In the genomic region with DNA sequence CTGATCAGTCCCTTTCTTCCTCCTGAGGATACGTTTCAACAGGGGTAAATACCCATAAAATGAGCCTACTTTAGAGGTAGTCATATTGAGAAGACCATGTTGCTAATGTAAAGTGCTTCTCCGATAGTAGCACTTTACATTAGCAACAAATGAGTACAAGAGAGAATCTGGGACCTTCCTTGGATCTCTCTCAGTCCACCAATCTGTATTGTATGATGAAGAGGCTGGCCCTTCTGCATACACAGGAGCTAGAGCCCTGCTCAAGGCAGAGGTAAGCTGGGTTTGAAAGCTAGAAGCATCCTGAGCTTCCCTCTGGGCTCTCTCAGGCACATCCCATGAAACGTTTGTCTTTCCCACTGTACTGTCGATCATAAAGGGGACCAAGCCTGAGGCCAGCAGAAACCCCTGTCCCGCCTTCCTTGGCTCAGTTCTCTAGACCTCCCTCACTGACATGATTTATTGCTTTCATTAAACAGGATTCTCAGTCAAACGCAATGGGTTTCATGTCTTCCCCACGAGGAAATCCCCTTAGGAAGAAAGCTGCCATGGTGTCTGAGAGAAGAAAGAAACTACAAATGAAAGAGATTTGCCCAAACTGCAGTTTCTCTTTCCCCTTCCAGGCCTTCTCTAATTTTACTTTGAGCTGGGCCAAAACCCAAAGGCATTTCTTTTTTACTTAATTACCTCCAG, we compare ENCODE assay signal across 19 cellular contexts.
DNase-seq lines count a peak whose midpoint lies in the region; ATAC-seq, FAIRE-seq and TF ChIP-seq lines count a peak whose summit lies in the region.
"Had no signal": no experiment of that assay in that cellular context is flagged by ENCODE, and none has a peak within 500 bp of the region (broad histone marks: within the 10 kb centered on the region; RNA-seq: fewer than 3 reads in every experiment).

No MANE protein-coding gene starts in this region.

- no peaks in the 10 kb centered on the region for H3K79me2 ChIP-seq in GM12878 (ENCODE audit: control insufficient read depth, insufficient read depth, low read length)

- no TSS peak for BruUV-seq in GM12878 (replicated peaks; lab: Mats Ljungman, UMichigan)

- ATAC-seq in GM18502 (IDR thresholded peaks at IDR 0.05; ENCODE audit: poor library complexity, unreplicated experiment) (peak; percentile 59), HG02798 (IDR thresholded peaks at IDR 0.05; ENCODE audit: poor library complexity, unreplicated experiment) (peak; percentile 59), GM12878 (peak; percentile 78), gastroesophageal sphincter (no peak), GM18519 (IDR thresholded peaks at IDR 0.05; ENCODE audit: low FRiP score, unreplicated experiment) (no peak)
- ATAC-seq: heart right ventricle, Panc1 had no signal

- H3K4me1 ChIP-seq in GM12878 (ENCODE audit: control insufficient read depth, insufficient read depth, low read length), result peaks cover 17% of the 10 kb centered on the region
- H3K4me1 ChIP-seq in gastroesophageal sphincter, result peaks cover 0 to 9% (median 0%) of the 10 kb centered on the region in 3 donors
- H3K4me1 ChIP-seq: colonic mucosa had no signal

- in situ Hi-C loops in GM12878 (cut with MboI), result no loop called here

- POLR2A ChIA-PET in GM12878 (lab: Charles Lee), result interaction anchor here (1.1 to 1.8 kb wide), 4 partner anchors 9 to 63 kb away, joined by 4 to 7 read pairs (median 4); a partner anchor contains a TSS

- TF ChIP-seq RAD21 in GM12878 (IDR thresholded peaks at IDR 0.05; ENCODE audit: insufficient read depth, low read depth, low read length), result no peak

- SMC1A ChIA-PET in GM12878 (lab: Charles Lee; ENCODE audit: uncharacterized antibody, unreplicated experiment), result interaction anchor here (0.6 to 3.7 kb wide), 20 partner anchors 9 to 158 kb away, joined by 3 to 26 read pairs (median 4); no protein-coding TSS in a partner anchor

- H3K9ac ChIP-seq in GM12878 (ENCODE audit: control insufficient read depth, insufficient read depth, low read length), result no peak overlapping the region
- H3K9ac ChIP-seq: GM23248 had no signal

- peak; percentile 18 for FAIRE-seq in GM12878 (lab: Jason Lieb, UNC)
- FAIRE-seq: small intestine had no signal

- DNase-seq in A172 (ENCODE audit: low spot score), result peak; percentile 11
- DNase-seq in GM12878 (ENCODE audit: low read depth, low spot score), result peak; percentile 16
- no peak for DNase-seq in mesenteric fat pad (ENCODE audit: low spot score)
- no peak for DNase-seq in GDM1 (lab: John Stamatoyannopoulos, UW)
- DNase-seq: activated CD4-positive, CD25-positive, alpha-beta regulatory T cell treated with anti-CD3 and anti-CD28 coated beads, Interleukin-2, amount 50 U/mL, for 72 hours; colonic mucosa; GM23248; heart right ventricle; NCI-H1694; NCI-H526; small intestine; substantia nigra; SW 1271 had no signal

- CTCF ChIA-PET in GM12878 (lab: Yijun Ruan, JAX), result interaction anchor here (0.7 to 3.1 kb wide), 8 partner anchors 9 to 440 kb away, joined by 3 to 11 read pairs (median 6); no protein-coding TSS in a partner anchor

- H3K36me3 ChIP-seq in GM12878 (ENCODE audit: control insufficient read depth in 2 of 2, insufficient read depth in 2 of 2, low read length in 1 of 2) (no peaks in the 10 kb centered on the region), gastroesophageal sphincter (no peaks in the 10 kb centered on the region)
- H3K36me3 ChIP-seq: colonic mucosa, esophagus muscularis mucosa, heart right ventricle had no signal

- H4K20me1 ChIP-seq in GM12878 (ENCODE audit: control insufficient read depth, insufficient read depth), result no peaks in the 10 kb centered on the region

- H3K4me3 ChIP-seq in GM12878, result no peak overlapping the region
- H3K4me3 ChIP-seq in gastroesophageal sphincter, result no peak overlapping the region
- H3K4me3 ChIP-seq: colonic mucosa, esophagus muscularis mucosa, GM23248, heart right ventricle had no signal

- H3K27ac ChIP-seq in GM12878 (ENCODE audit: control insufficient read depth, insufficient read depth), result no peak overlapping the region
- no peak overlapping the region for H3K27ac ChIP-seq in gastroesophageal sphincter
- H3K27ac ChIP-seq: colonic mucosa, esophagus muscularis mucosa, GM23248, heart right ventricle had no signal

- no peak for TF ChIP-seq CTCF in GM12878 (IDR thresholded peaks at IDR 0.05 in 2 of 3, conservative IDR thresholded peaks at IDR 0.05 in 1 of 3; ENCODE audit: control insufficient read depth in 2 of 3, extremely low read depth in 1 of 3, insufficient read depth in 1 of 3, low read depth in 3 of 3, low read length in 3 of 3)
- TF ChIP-seq CTCF in gastroesophageal sphincter (IDR thresholded peaks at IDR 0.05), result no peak

- no peak for TF ChIP-seq POLR2A in GM12878 (IDR thresholded peaks at IDR 0.05; ENCODE audit: low read depth, low read length)
- TF ChIP-seq POLR2A in gastroesophageal sphincter (IDR thresholded peaks at IDR 0.05), result no peak

- intact Hi-C loops in GM12878 (cut with micrococcal nuclease; ENCODE audit: unreplicated experiment), result no loop called here

- H3K27me3 ChIP-seq in GM12878 (replicated peaks in 1 of 2; ENCODE audit: control insufficient read depth in 2 of 2, insufficient read depth in 2 of 2, low read length in 1 of 2) (no peaks in the 10 kb centered on the region), gastroesophageal sphincter (no peaks in the 10 kb centered on the region)
- H3K27me3 ChIP-seq: colonic mucosa, esophagus muscularis mucosa had no signal

- H3K9me3 ChIP-seq in GM12878 (replicated peaks; ENCODE audit: control insufficient read depth, insufficient read depth, low read length) (peaks cover 2% of the 10 kb centered on the region; the same call in 1 of the 3 replicates), gastroesophageal sphincter (peaks cover 0 to 4% (median 0%) of the 10 kb centered on the region in 3 donors)
- H3K9me3 ChIP-seq: colonic mucosa, esophagus muscularis mucosa had no signal

- RAD21 ChIA-PET in GM12878 (lab: Charles Lee; ENCODE audit: unreplicated experiment), result interaction anchor here (0.7 to 3.1 kb wide), 10 partner anchors 9 to 665 kb away, joined by 3 to 15 read pairs (median 4); no protein-coding TSS in a partner anchor

- TF ChIP-seq EP300 in GM12878 (IDR thresholded peaks at IDR 0.05; ENCODE audit: borderline replicate concordance in 1 of 2, control insufficient read depth in 1 of 2, low read depth in 2 of 2, low read length in 2 of 2) (no peak), gastroesophageal sphincter (IDR thresholded peaks at IDR 0.05) (no peak)

- H2AFZ ChIP-seq in GM12878 (ENCODE audit: control insufficient read depth, low read depth, low read length), result no peak overlapping the region
- H2AFZ ChIP-seq: GM23248 had no signal

- WGBS in GM12878 (ENCODE audit: insufficient coverage, insufficient replicate concordance, low lambda C conversion rate, missing lambda C conversion rate), result 27% methylated on average over 7 of the region's 7 CpGs
- WGBS in gastroesophageal sphincter (ENCODE audit: low coverage in 1 of 2), 2 donors, result 58 to 70% methylated on average over 5 to 7 of the region's 7 CpGs

- H3K4me2 ChIP-seq in GM12878 (ENCODE audit: control insufficient read depth, insufficient read depth), result peak overlapping the region; percentile 60; the same call in 1 of the 2 replicates

TF ChIP-seq in GM12878, 131 proteins besides CTCF, POLR2A, EP300 and RAD21 (continues in another document):
- no peak for TF ChIP-seq MXI1 (IDR thresholded peaks at IDR 0.05; ENCODE audit: low read depth, low read length)
- peak; percentile 40 to 44; a peak in 2 of 4 replicates for TF ChIP-seq IKZF2 (IDR thresholded peaks at IDR 0.05)
- TF ChIP-seq, protein P1, sequence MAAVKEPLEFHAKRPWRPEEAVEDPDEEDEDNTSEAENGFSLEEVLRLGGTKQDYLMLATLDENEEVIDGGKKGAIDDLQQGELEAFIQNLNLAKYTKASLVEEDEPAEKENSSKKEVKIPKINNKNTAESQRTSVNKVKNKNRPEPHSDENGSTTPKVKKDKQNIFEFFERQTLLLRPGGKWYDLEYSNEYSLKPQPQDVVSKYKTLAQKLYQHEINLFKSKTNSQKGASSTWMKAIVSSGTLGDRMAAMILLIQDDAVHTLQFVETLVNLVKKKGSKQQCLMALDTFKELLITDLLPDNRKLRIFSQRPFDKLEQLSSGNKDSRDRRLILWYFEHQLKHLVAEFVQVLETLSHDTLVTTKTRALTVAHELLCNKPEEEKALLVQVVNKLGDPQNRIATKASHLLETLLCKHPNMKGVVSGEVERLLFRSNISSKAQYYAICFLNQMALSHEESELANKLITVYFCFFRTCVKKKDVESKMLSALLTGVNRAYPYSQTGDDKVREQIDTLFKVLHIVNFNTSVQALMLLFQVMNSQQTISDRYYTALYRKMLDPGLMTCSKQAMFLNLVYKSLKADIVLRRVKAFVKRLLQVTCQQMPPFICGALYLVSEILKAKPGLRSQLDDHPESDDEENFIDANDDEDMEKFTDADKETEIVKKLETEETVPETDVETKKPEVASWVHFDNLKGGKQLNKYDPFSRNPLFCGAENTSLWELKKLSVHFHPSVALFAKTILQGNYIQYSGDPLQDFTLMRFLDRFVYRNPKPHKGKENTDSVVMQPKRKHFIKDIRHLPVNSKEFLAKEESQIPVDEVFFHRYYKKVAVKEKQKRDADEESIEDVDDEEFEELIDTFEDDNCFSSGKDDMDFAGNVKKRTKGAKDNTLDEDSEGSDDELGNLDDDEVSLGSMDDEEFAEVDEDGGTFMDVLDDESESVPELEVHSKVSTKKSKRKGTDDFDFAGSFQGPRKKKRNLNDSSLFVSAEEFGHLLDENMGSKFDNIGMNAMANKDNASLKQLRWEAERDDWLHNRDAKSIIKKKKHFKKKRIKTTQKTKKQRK (IDR thresholded peaks at IDR 0.05; ENCODE audit: low read depth, low read length), result no peak
- TF ChIP-seq IKZF1 (conservative IDR thresholded peaks at IDR 0.05), result peak; percentile 71
- no peak for TF ChIP-seq STAT3 (IDR thresholded peaks at IDR 0.05; ENCODE audit: low read depth, low read length)
- TF ChIP-seq ZNF207 (IDR thresholded peaks at IDR 0.05; ENCODE audit: borderline replicate concordance), result no peak
- TF ChIP-seq ATF7 (IDR thresholded peaks at IDR 0.05; ENCODE audit: low read depth), result 0 out of 2 replicates have a peak, but pooled peaks have one; percentile 38
- no peak for TF ChIP-seq SRF (IDR thresholded peaks at IDR 0.05; ENCODE audit: low read depth in 2 of 2, low read length in 2 of 2)
- TF ChIP-seq, protein P2, sequence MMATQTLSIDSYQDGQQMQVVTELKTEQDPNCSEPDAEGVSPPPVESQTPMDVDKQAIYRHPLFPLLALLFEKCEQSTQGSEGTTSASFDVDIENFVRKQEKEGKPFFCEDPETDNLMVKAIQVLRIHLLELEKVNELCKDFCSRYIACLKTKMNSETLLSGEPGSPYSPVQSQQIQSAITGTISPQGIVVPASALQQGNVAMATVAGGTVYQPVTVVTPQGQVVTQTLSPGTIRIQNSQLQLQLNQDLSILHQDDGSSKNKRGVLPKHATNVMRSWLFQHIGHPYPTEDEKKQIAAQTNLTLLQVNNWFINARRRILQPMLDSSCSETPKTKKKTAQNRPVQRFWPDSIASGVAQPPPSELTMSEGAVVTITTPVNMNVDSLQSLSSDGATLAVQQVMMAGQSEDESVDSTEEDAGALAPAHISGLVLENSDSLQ (IDR thresholded peaks at IDR 0.05), result peak; percentile 94

Comparison
In these comparisons a context has a peak if more than half of its experiments do, and no peak if none do; other contexts are left out.
1. DNase-seq: peak in A172 (single experiment) and GM12878 (single experiment); none in mesenteric fat pad (single experiment) and GDM1 (single experiment).
2. ATAC-seq: peak in GM18502 (single experiment), HG02798 (single experiment) and GM12878 (single experiment); none in gastroesophageal sphincter (single experiment) and GM18519 (single experiment).